35 cellular contexts compared by ENCODE assay signal in genomic region chr4:128452415-128452814, GRCh38.
DNase-seq lines count a peak whose midpoint lies in the region; ATAC-seq, FAIRE-seq and TF ChIP-seq lines count a peak whose summit lies in the region.
"Had no signal": no experiment of that assay in that cellular context is flagged by ENCODE, and none has a peak within 500 bp of the region (broad histone marks: within the 10 kb centered on the region; RNA-seq: fewer than 3 reads in every experiment).

No MANE protein-coding gene starts in this region.

- ATAC-seq in A549 (no peak), gastrocnemius medialis (peak; percentile 24 to 37), HG03025 (IDR thresholded peaks at IDR 0.05; ENCODE audit: low FRiP score, unreplicated experiment) (no peak)
- ATAC-seq: activated T-helper 17 cell treated with anti-CD3 and anti-CD28 coated beads, Interleukin-2, amount 50 U/mL, for 72 hours; stimulated activated naive CD8-positive, alpha-beta T cell treated with anti-CD3 and anti-CD28 coated beads, Interleukin-15, amount 100 ng/mL, for 72 hours had no signal

- H3K4me1 ChIP-seq in A549: peaks cover 66% of the 10 kb centered on the region
- peaks cover 17 to 20% of the 10 kb centered on the region in 2 donors for H3K4me1 ChIP-seq in gastrocnemius medialis
- H3K4me1 ChIP-seq in vagina: peaks cover 10% of the 10 kb centered on the region

- DNase-seq in A549 (ENCODE audit: low read depth in 1 of 2, low spot score in 1 of 2) (peak in 1 of 2 experiments; percentile 22), MV-4-11 (lab: John Stamatoyannopoulos, UW) (peak; percentile 52), fibroblast of the aortic adventitia (ENCODE audit: low read depth) (peak; percentile 47), gastrocnemius medialis (no peak), RPMI8226 (no peak), vagina (ENCODE audit: extremely low spot score in 2 of 2) (no peak)
- DNase-seq in activated naive CD4-positive, alpha-beta T cell treated with Interleukin-2 at 50 U/mL for 16 hours: no peak
- DNase-seq: activated CD4-positive, alpha-beta T cell treated with anti-CD3 and anti-CD28 coated beads for 48 hours; activated naive CD4-positive, alpha-beta T cell treated with anti-CD3 and anti-CD28 coated beads, Interleukin-2, amount 50 U/mL, for 16 hours; amniotic stem cell; brain microvascular endothelial cell; CD4-positive, alpha-beta T cell; cerebellar nuclear complex; DND-41; hypothalamus; KG1; NCI-H1417 treated with DMSO at 0.1 percent for 48 hours; NCI-H2081; NCI-H446; nephron progenitor cell; ovary; stimulated activated CD4-positive, alpha-beta T cell treated with anti-CD3 and anti-CD28 coated beads, Interleukin-2, amount 100 ng/mL, for 24 hours; stimulated activated CD8-positive, alpha-beta memory T cell treated with anti-CD3 and anti-CD28 coated beads, Interleukin-4, amount 100 ng/mL, for 48 hours; stimulated activated naive CD8-positive, alpha-beta T cell treated with anti-CD3 and anti-CD28 coated beads, Interleukin-15, amount 100 ng/mL, for 72 hours; T1000; transverse colon; WERI-Rb-1 had no signal

- peak overlapping the region; percentile 73 for H3K4me2 ChIP-seq in A549

- CTCF ChIA-PET in A549 (lab: Yijun Ruan, JAX): interaction anchor here (1.1 to 2.3 kb wide), 3 partner anchors 66 to 101 kb away, joined by 3 to 12 read pairs (median 4); no protein-coding TSS in a partner anchor

- H3K9me3 ChIP-seq in A549 (no peaks in the 10 kb centered on the region), gastrocnemius medialis (no peaks in the 10 kb centered on the region), vagina (no peaks in the 10 kb centered on the region)
- H3K9me3 ChIP-seq: ovary, SJSA1, transverse colon had no signal

- TF ChIP-seq RAD21 in A549 (conservative IDR thresholded peaks at IDR 0.05 in 1 of 2, IDR thresholded peaks at IDR 0.05 in 1 of 2): no peak

- H3K27me3 ChIP-seq in gastrocnemius medialis: no peaks in the 10 kb centered on the region
- H3K27me3 ChIP-seq in vagina: no peaks in the 10 kb centered on the region
- H3K27me3 ChIP-seq: brain microvascular endothelial cell, ovary, SJSA1, transverse colon had no signal

- H3K36me3 ChIP-seq in gastrocnemius medialis (no peaks in the 10 kb centered on the region), vagina (no peaks in the 10 kb centered on the region)
- H3K36me3 ChIP-seq: brain microvascular endothelial cell, ovary, SJSA1, transverse colon, WERI-Rb-1 had no signal

- no peak for TF ChIP-seq EP300 in A549 (IDR thresholded peaks at IDR 0.05)

- FAIRE-seq in A549 (lab: Jason Lieb, UNC): no peak
- FAIRE-seq: endothelial cell of umbilical vein, GM18507, GM19239, H54 had no signal

- POLR2A ChIA-PET in A549 (lab: Yijun Ruan, JAX): no interaction called here

- intact Hi-C loops in gastrocnemius medialis (cut with DNase I; ENCODE audit: low total_unique reads): loop anchor here (5.0 to 10.0 kb wide), 4 partner anchors 55 to 412 kb away; no protein-coding TSS in a partner anchor
- intact Hi-C loops in vagina (cut with DNase I): loop anchor here (10.0 kb wide), 2 partner anchors 382 to 412 kb away; no protein-coding TSS in a partner anchor

- TF ChIP-seq POLR2A in A549 (IDR thresholded peaks at IDR 0.05; ENCODE audit: low read length): no peak
- TF ChIP-seq POLR2A in gastrocnemius medialis (IDR thresholded peaks at IDR 0.05): no peak
- TF ChIP-seq POLR2A in vagina (IDR thresholded peaks at IDR 0.05): no peak

- H3K4me3 ChIP-seq in A549 (no peak overlapping the region), fibroblast of the aortic adventitia (ENCODE audit: low read depth, low read length) (no peak overlapping the region), gastrocnemius medialis (no peak overlapping the region), vagina (no peak overlapping the region)
- H3K4me3 ChIP-seq: ovary, SJSA1, transverse colon had no signal

- in situ Hi-C loops in gastrocnemius medialis (cut with MboI; ENCODE audit: low sequenced_read_pairs in 4 of 4): loop anchor here in 2 of 4 donors (10.0 to 25.0 kb wide), 2 partner anchors 410 to 412 kb away; no protein-coding TSS in a partner anchor

- peak overlapping the region; percentile 96 for H3K27ac ChIP-seq in A549
- H3K27ac ChIP-seq in gastrocnemius medialis: peak overlapping the region in 3 of 4 donors; percentile 31 to 67 (median 32)
- no peak overlapping the region for H3K27ac ChIP-seq in vagina
- H3K27ac ChIP-seq: brain microvascular endothelial cell, ovary, RWPE1, SJSA1, transverse colon, WERI-Rb-1 had no signal

- TF ChIP-seq CTCF in A549 (IDR thresholded peaks at IDR 0.05) (no peak), fibroblast of the aortic adventitia (IDR thresholded peaks at IDR 0.05; ENCODE audit: insufficient read depth, low read length) (no peak), gastrocnemius medialis (IDR thresholded peaks at IDR 0.05 in 4 of 5, conservative IDR thresholded peaks at IDR 0.05 in 1 of 5) (no peak), vagina (IDR thresholded peaks at IDR 0.05) (no peak)

- WGBS in A549 (ENCODE audit: missing lambda C conversion rate): 26% methylated on average over 3 of the region's 3 CpGs

TF ChIP-seq in A549, 52 proteins besides CTCF, POLR2A, EP300 and RAD21:
- TF ChIP-seq EHMT2 (IDR thresholded peaks at IDR 0.05; ENCODE audit: low read depth) (no peak), RARB (CRISPR knock-in tag; IDR thresholded peaks at IDR 0.05) (no peak), TFCP2L1 (CRISPR knock-in tag; IDR thresholded peaks at IDR 0.05) (no peak), NPAS2 (CRISPR knock-in tag; IDR thresholded peaks at IDR 0.05; ENCODE audit: borderline replicate concordance) (no peak), MAFK (IDR thresholded peaks at IDR 0.05; ENCODE audit: partially characterized antibody) (no peak), KDM5A (IDR thresholded peaks at IDR 0.05) (no peak), KDM1A (IDR thresholded peaks at IDR 0.05; ENCODE audit: low read depth) (no peak), FOSL2 (IDR thresholded peaks at IDR 0.05) (no peak), FOSL2 (CRISPR knock-in tag; IDR thresholded peaks at IDR 0.05) (no peak), PBX3 (IDR thresholded peaks at IDR 0.05) (no peak), REST (IDR thresholded peaks at IDR 0.05) (no peak), CHD4 (IDR thresholded peaks at IDR 0.05; ENCODE audit: borderline replicate concordance) (no peak)

Comparison
In these comparisons a context has a peak if more than half of its experiments do, and no peak if none do; other contexts are left out.
1. ATAC-seq: peak in gastrocnemius medialis (2 of 2); none in A549 (0 of 2) and HG03025 (single experiment).
2. DNase-seq: peak in MV-4-11 (single experiment) and fibroblast of the aortic adventitia (single experiment); none in gastrocnemius medialis (0 of 2), RPMI8226 (single experiment), vagina (0 of 2) and activated naive CD4-positive, alpha-beta T cell treated with Interleukin-2 at 50 U/mL for 16 hours (single experiment).